ENCODE assay signal across 1 cellular context in genomic region chr1:226223157-226223785, GRCh38.
TF ChIP-seq lines count a peak whose summit lies in the region.

TSS of gene MIXL1 (plus strand) at chr1:226223664. CDS start at chr1:226223682, 18 bp downstream.

TF ChIP-seq in SK-N-SH, 30 proteins besides CTCF, POLR2A, EP300 and RAD21 (continued from another document):
- TF ChIP-seq, protein P1, sequence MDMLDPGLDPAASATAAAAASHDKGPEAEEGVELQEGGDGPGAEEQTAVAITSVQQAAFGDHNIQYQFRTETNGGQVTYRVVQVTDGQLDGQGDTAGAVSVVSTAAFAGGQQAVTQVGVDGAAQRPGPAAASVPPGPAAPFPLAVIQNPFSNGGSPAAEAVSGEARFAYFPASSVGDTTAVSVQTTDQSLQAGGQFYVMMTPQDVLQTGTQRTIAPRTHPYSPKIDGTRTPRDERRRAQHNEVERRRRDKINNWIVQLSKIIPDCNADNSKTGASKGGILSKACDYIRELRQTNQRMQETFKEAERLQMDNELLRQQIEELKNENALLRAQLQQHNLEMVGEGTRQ (IDR thresholded peaks at IDR 0.05; ENCODE audit: borderline replicate concordance, low read depth, low read length) = no peak
- TF ChIP-seq CHD2 (IDR thresholded peaks at IDR 0.05; ENCODE audit: low read length, partially characterized antibody) (no peak), MXI1 (IDR thresholded peaks at IDR 0.05; ENCODE audit: low read depth, low read length) (no peak), TEAD4 (IDR thresholded peaks at IDR 0.05; ENCODE audit: borderline replicate concordance, insufficient read depth) (no peak), POLR2AphosphoS5 (IDR thresholded peaks at IDR 0.05; ENCODE audit: low read depth, low read length) (no peak)
TF ChIP-seq in SK-N-SH: peak in this region for 0.
